18 cellular contexts compared by ENCODE assay signal in genomic region chr19:51916167-51916566, GRCh38.
"Had no signal": no experiment of that assay in that cellular context is flagged by ENCODE, and none has a peak within 500 bp of the region (broad histone marks: within the 10 kb centered on the region; RNA-seq: fewer than 3 reads in every experiment).

No MANE protein-coding gene starts in this region.

- H3K4me1 ChIP-seq: gastroesophageal sphincter, left lung, lower lobe of right lung, neural progenitor cell had no signal

- H3K27me3 ChIP-seq: gastroesophageal sphincter, left lung, neural progenitor cell, ovary had no signal

- H3K27ac ChIP-seq: dorsolateral prefrontal cortex, gastroesophageal sphincter, left lung, lower lobe of right lung, neural progenitor cell, ovary had no signal

- H3K4me3 ChIP-seq: dorsolateral prefrontal cortex, gastroesophageal sphincter, left lung, lower lobe of right lung, neural progenitor cell, ovary, smooth muscle cell had no signal

- H3K36me3 ChIP-seq: gastroesophageal sphincter, left lung, lower lobe of right lung, neural progenitor cell, ovary had no signal

- H3K9ac ChIP-seq: neural progenitor cell had no signal

- ATAC-seq: esophagus mucosa; gastroesophageal sphincter; left lung; lower lobe of right lung; natural killer cell treated with Interleukin-12 subunit alpha and Interleukin-12 subunit beta and Interleukin-15 and Interleukin-18, amount 100 ng/mL, for 72 hours; right cardiac atrium had no signal

- DNase-seq: cortex of kidney; dorsolateral prefrontal cortex; effector CD8-positive, alpha-beta T cell; glutamatergic neuron; immature natural killer cell; left lung; lower lobe of right lung; midbrain; nucleus accumbens; ovary; right cardiac atrium; stimulated activated CD4-positive, alpha-beta T cell treated with anti-CD3 and anti-CD28 coated beads, Interleukin-2, amount 100 ng/mL, for 48 hours; stimulated activated naive CD4-positive, alpha-beta T cell treated with Interleukin-2 at 50 U/mL for 16 hours had no signal
